Comparison of ENCODE assay signal across 13 cellular contexts in genomic region chr11:75850787-75851186, GRCh38. TPM values are rescaled to one million over a fixed set of nuclear protein-coding genes. Genes with fewer than 3 reads are reported as not detected.
A peak's percentile ranks its signal among the peaks of the same experiment; 100 is the strongest.
DNase-seq lines count a peak whose midpoint lies in the region; ATAC-seq and TF ChIP-seq lines count a peak whose summit lies in the region.
"Had no signal": no experiment of that assay in that cellular context is flagged by ENCODE, and none has a peak within 500 bp of the region (broad histone marks: within the 10 kb centered on the region; RNA-seq: fewer than 3 reads in every experiment).

No MANE protein-coding gene starts in this region.

- H3K9me3 ChIP-seq in muscle layer of duodenum (ENCODE audit: control insufficient read depth in 1 of 2, low read length in 2 of 2) = no peaks in the 10 kb centered on the region
- H3K9me3 ChIP-seq: transverse colon had no signal

- peaks cover 12 to 13% of the 10 kb centered on the region in 2 donors for H3K4me1 ChIP-seq in muscle layer of duodenum (ENCODE audit: control insufficient read depth in 1 of 2, insufficient read depth in 2 of 2, low read length in 2 of 2)

- no peaks in the 10 kb centered on the region for H3K9me3 Mint-ChIP-seq in activated T-helper 2 cell treated with anti-CD3 and anti-CD28 coated beads, Interferon-gamma antibody, Interleukin-2, Interleukin-4, amounts not matched to agents 10 μg/mL and 5 μg/mL and 100 μg/mL, durations not matched to agents 14 hours and 24 hours and 36 hours
- H3K9me3 Mint-ChIP-seq: endodermal cell had no signal

- H3K27ac Mint-ChIP-seq in activated T-helper 2 cell treated with anti-CD3 and anti-CD28 coated beads, Interferon-gamma antibody, Interleukin-2, Interleukin-4, amounts not matched to agents 10 μg/mL and 5 μg/mL and 100 μg/mL, durations not matched to agents 14 hours and 24 hours and 36 hours = no peak overlapping the region
- H3K27ac Mint-ChIP-seq: endodermal cell had no signal

- H3K4me3 Mint-ChIP-seq in activated T-helper 2 cell treated with anti-CD3 and anti-CD28 coated beads, Interferon-gamma antibody, Interleukin-2, Interleukin-4, amounts not matched to agents 10 μg/mL and 5 μg/mL and 100 μg/mL, durations not matched to agents 14 hours and 24 hours and 36 hours (ENCODE audit: low read depth) = no peak overlapping the region
- H3K4me3 Mint-ChIP-seq: endodermal cell had no signal

- H3K36me3 Mint-ChIP-seq in activated T-helper 2 cell treated with anti-CD3 and anti-CD28 coated beads, Interferon-gamma antibody, Interleukin-2, Interleukin-4, amounts not matched to agents 10 μg/mL and 5 μg/mL and 100 μg/mL, durations not matched to agents 14 hours and 24 hours and 36 hours (ENCODE audit: low read depth) = peaks cover 15% of the 10 kb centered on the region

- H3K4me3 ChIP-seq in choroid plexus epithelial cell (ENCODE audit: low read depth, low read length) (no peak overlapping the region), muscle layer of duodenum (ENCODE audit: low read depth in 1 of 2, low read length in 2 of 2) (no peak overlapping the region)
- H3K4me3 ChIP-seq: transverse colon had no signal

- intact Hi-C loops in activated T-helper 2 cell treated with anti-CD3 and anti-CD28 coated beads, Interferon-gamma antibody, Interleukin-2, Interleukin-4, amounts not matched to agents 10 μg/mL and 5 μg/mL and 100 μg/mL, durations not matched to agents 14 hours and 24 hours and 36 hours (cut with micrococcal nuclease) = no loop called here

- H3K27ac ChIP-seq in muscle layer of duodenum (ENCODE audit: low read length) = peak overlapping the region; percentile 54
- H3K27ac ChIP-seq: VCaP had no signal

- ATAC-seq in GM19395 (IDR thresholded peaks at IDR 0.05; ENCODE audit: unreplicated experiment) = no peak
- no peak for ATAC-seq in HG03280 (IDR thresholded peaks at IDR 0.05; ENCODE audit: unreplicated experiment)
- no peak for ATAC-seq in GM18858 (IDR thresholded peaks at IDR 0.05; ENCODE audit: unreplicated experiment)

- no peak for TF ChIP-seq CTCF in choroid plexus epithelial cell (conservative IDR thresholded peaks at IDR 0.05; ENCODE audit: low read depth, low read length)

- DNase-seq in Ammon's horn (ENCODE audit: low spot score) = peak; percentile 14
- DNase-seq in MV-4-11 (lab: John Stamatoyannopoulos, UW) = peak; percentile 21
- peak; percentile 23 for DNase-seq in choroid plexus epithelial cell (ENCODE audit: low read depth)
- DNase-seq in activated T-helper 2 cell treated with anti-CD3 and anti-CD28 coated beads, Interferon-gamma antibody, Interleukin-2, Interleukin-4, amounts not matched to agents 10 μg/mL and 5 μg/mL and 100 μg/mL, durations not matched to agents 14 hours and 24 hours and 36 hours (ENCODE audit: low spot score) = no peak
- DNase-seq: activated effector memory CD4-positive, alpha-beta T cell treated with anti-CD3 and anti-CD28 coated beads, Interleukin-2, amount 50 U/mL, for 16 hours; endodermal cell; NCI-H1417 treated with DMSO at 0.1 percent for 48 hours; transverse colon had no signal

- H3K4me1 Mint-ChIP-seq in activated T-helper 2 cell treated with anti-CD3 and anti-CD28 coated beads, Interferon-gamma antibody, Interleukin-2, Interleukin-4, amounts not matched to agents 10 μg/mL and 5 μg/mL and 100 μg/mL, durations not matched to agents 14 hours and 24 hours and 36 hours (ENCODE audit: low read depth) = peaks cover 13% of the 10 kb centered on the region

- H3K27me3 Mint-ChIP-seq in activated T-helper 2 cell treated with anti-CD3 and anti-CD28 coated beads, Interferon-gamma antibody, Interleukin-2, Interleukin-4, amounts not matched to agents 10 μg/mL and 5 μg/mL and 100 μg/mL, durations not matched to agents 14 hours and 24 hours and 36 hours (ENCODE audit: low read depth) = no peaks in the 10 kb centered on the region

- H3K27me3 ChIP-seq in muscle layer of duodenum (ENCODE audit: low read depth, low read length) = no peaks in the 10 kb centered on the region
- H3K27me3 ChIP-seq: transverse colon had no signal

- no peaks in the 10 kb centered on the region for H3K36me3 ChIP-seq in muscle layer of duodenum (ENCODE audit: control insufficient read depth in 1 of 2, insufficient read depth in 2 of 2, low read length in 2 of 2)
- H3K36me3 ChIP-seq: transverse colon had no signal

RNA-seq across cellular contexts. Expression of gene UVRAG, which starts 35.8 kb away (rescaled TPM):
- 23.3 and 23.5 TPM in 2 replicates for total RNA-seq in activated T-helper 2 cell treated with anti-CD3 and anti-CD28 coated beads, Interferon-gamma antibody, Interleukin-2, Interleukin-4, amounts not matched to agents 10 μg/mL and 5 μg/mL and 100 μg/mL, durations not matched to agents 14 hours and 24 hours and 36 hours
